12 cellular contexts compared by ENCODE assay signal in genomic region chr10:26554246-26554645, GRCh38.
"Had no signal": no experiment of that assay in that cellular context is flagged by ENCODE, and none has a peak within 500 bp of the region (broad histone marks: within the 10 kb centered on the region; RNA-seq: fewer than 3 reads in every experiment).

No MANE protein-coding gene starts in this region.

- DNase-seq: activated CD4-positive, CD25-positive, alpha-beta regulatory T cell treated with anti-CD3 and anti-CD28 coated beads, Interleukin-2, amount 50 U/mL, for 72 hours; activated naive CD8-positive, alpha-beta T cell treated with anti-CD3 and anti-CD28 coated beads, Interleukin-2, amount 10 ng/mL, durations not matched to agents 7 days and 5 days; aorta; dorsolateral prefrontal cortex; hypothalamus; nucleus accumbens; right cardiac atrium; stomach; T-helper 9 cell; thyroid gland had no signal

- H3K27ac ChIP-seq: esophagus muscularis mucosa, thyroid gland, vagina had no signal

- H3K9me3 ChIP-seq: thyroid gland, vagina had no signal

- ATAC-seq: right cardiac atrium had no signal

- H3K4me3 Mint-ChIP-seq: activated naive CD8-positive, alpha-beta T cell treated with anti-CD3 and anti-CD28 coated beads, Interleukin-2, amount 10 ng/mL, durations not matched to agents 7 days and 5 days had no signal

- H3K27me3 ChIP-seq: stomach, thyroid gland, vagina had no signal

- H3K27me3 Mint-ChIP-seq: activated naive CD8-positive, alpha-beta T cell treated with anti-CD3 and anti-CD28 coated beads, Interleukin-2, amount 10 ng/mL, durations not matched to agents 7 days and 5 days had no signal

- H3K36me3 ChIP-seq: thyroid gland, vagina had no signal

- H3K4me3 ChIP-seq: dorsolateral prefrontal cortex, esophagus muscularis mucosa, stomach, thyroid gland, vagina had no signal

- H3K27ac Mint-ChIP-seq: activated naive CD8-positive, alpha-beta T cell treated with anti-CD3 and anti-CD28 coated beads, Interleukin-2, amount 10 ng/mL, durations not matched to agents 7 days and 5 days had no signal
